ENCODE assay signal across 12 cellular contexts in the genomic region with DNA sequence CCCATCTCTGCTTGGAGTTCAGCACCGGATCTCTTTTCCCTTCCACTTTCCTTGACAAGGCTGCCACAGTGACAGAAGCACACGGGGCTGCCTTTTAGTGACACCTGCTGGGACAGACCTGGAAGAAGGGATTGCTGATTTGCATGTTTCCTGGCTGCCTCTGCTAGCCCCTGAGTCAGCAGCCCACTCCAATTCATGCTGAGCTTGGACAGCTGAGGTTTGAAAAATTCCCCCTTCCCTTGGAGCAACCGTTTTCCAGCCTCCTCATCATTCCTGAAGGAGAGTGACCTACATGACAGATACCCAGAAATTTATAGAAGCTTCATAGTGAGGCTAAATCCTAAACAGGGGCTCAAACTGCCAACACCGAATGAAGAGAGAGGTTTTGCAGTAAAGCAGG. TPM values are rescaled to one million over a fixed set of nuclear protein-coding genes. Genes with fewer than 3 reads are reported as not detected.
A peak's percentile ranks its signal among the peaks of the same experiment; 100 is the strongest.
DNase-seq lines count a peak whose midpoint lies in the region; ATAC-seq and TF ChIP-seq lines count a peak whose summit lies in the region.
"Had no signal": no experiment of that assay in that cellular context is flagged by ENCODE, and none has a peak within 500 bp of the region (broad histone marks: within the 10 kb centered on the region; RNA-seq: fewer than 3 reads in every experiment).

No MANE protein-coding gene starts in this region.

- H3K4me3 ChIP-seq in GM06990 (replicated peaks; ENCODE audit: low read depth, low read length) (no peak overlapping the region), mesendoderm (ENCODE audit: low read length) (no peak overlapping the region)
- no peak overlapping the region for H3K4me3 ChIP-seq in CD4-positive, alpha-beta memory T cell (ENCODE audit: low read length in 2 of 2)

- no peak overlapping the region for H3K18ac ChIP-seq in mesendoderm (ENCODE audit: low read length)

- no peaks in the 10 kb centered on the region for H3K27me3 ChIP-seq in GM06990 (replicated peaks; ENCODE audit: control insufficient read depth, insufficient read depth, low read length)
- no peaks in the 10 kb centered on the region for H3K27me3 ChIP-seq in mesendoderm (ENCODE audit: insufficient read depth, low read length, poor library complexity)
- no peaks in the 10 kb centered on the region for H3K27me3 ChIP-seq in CD4-positive, alpha-beta memory T cell (ENCODE audit: insufficient read depth, low read length)

- H3K4me3 Mint-ChIP-seq in natural killer cell = no peak overlapping the region
- H3K4me3 Mint-ChIP-seq in CD4-positive, alpha-beta memory T cell = no peak overlapping the region
- H3K4me3 Mint-ChIP-seq: activated CD8-positive, alpha-beta T cell treated with anti-CD3 and anti-CD28 coated beads, Interleukin-2, amount 10 ng/mL, durations not matched to agents 7 days and 5 days had no signal

- no CpG with 5 or more reads among the region's 4 CpGs for WGBS in mesendoderm (ENCODE audit: extremely low coverage, insufficient coverage, low lambda C conversion rate)

- H3K4me2 ChIP-seq in mesendoderm (ENCODE audit: low read length) = no peak overlapping the region

- no peak overlapping the region for H3K27ac ChIP-seq in VCaP
- H3K27ac ChIP-seq in mesendoderm (ENCODE audit: low read depth, low read length) = no peak overlapping the region
- H3K27ac ChIP-seq in CD4-positive, alpha-beta memory T cell (ENCODE audit: low read depth, low read length) = no peak overlapping the region

- no peaks in the 10 kb centered on the region for H3K9me3 Mint-ChIP-seq in natural killer cell
- H3K9me3 Mint-ChIP-seq in CD4-positive, alpha-beta memory T cell = no peaks in the 10 kb centered on the region

- CTCF ChIA-PET in CD4-positive, alpha-beta memory T cell (lab: Charles Lee; ENCODE audit: partially characterized antibody) = interaction anchor here (1.1 kb wide), 1 partner anchor 361 kb away, joined by 3 read pairs; a partner anchor contains a TSS

- no peak overlapping the region for H3K9ac ChIP-seq in mesendoderm (ENCODE audit: low read length)

- H3K4ac ChIP-seq in mesendoderm (ENCODE audit: low read depth, low read length) = no peak overlapping the region

- H3K79me2 ChIP-seq in mesendoderm (ENCODE audit: control insufficient read depth, insufficient read depth, low read length) = no peaks in the 10 kb centered on the region

- H3K9me3 ChIP-seq in CD4-positive, alpha-beta memory T cell (ENCODE audit: control insufficient read depth in 1 of 2, low read length in 2 of 2) = no peaks in the 10 kb centered on the region

- intact Hi-C loops in natural killer cell (cut with micrococcal nuclease) = no loop called here
- intact Hi-C loops in CD4-positive, alpha-beta memory T cell (cut with micrococcal nuclease) = no loop called here

- no peak overlapping the region for H2BK5ac ChIP-seq in mesendoderm (ENCODE audit: low read length)

- DNase-seq in GM06990 (ENCODE audit: extremely low read depth, insufficient read length) (no peak), LoVo (ENCODE audit: low spot score) (peak; percentile 74), mesendoderm (peak; percentile 83), natural killer cell (no peak), HUDEP-2 (lab: John Stamatoyannopoulos, UW; ENCODE audit: unreplicated experiment in 76 of 76) (no peak)
- DNase-seq in CD4-positive, alpha-beta memory T cell = no peak
- DNase-seq: activated CD8-positive, alpha-beta T cell treated with anti-CD3 and anti-CD28 coated beads, Interleukin-2, amount 10 ng/mL, durations not matched to agents 7 days and 5 days; amygdala; left ventricle myocardium superior; right cardiac atrium had no signal

- no peak overlapping the region for H3K23ac ChIP-seq in mesendoderm (ENCODE audit: low read length)

- no peak overlapping the region for H4K8ac ChIP-seq in mesendoderm (ENCODE audit: low read depth, low read length)

- TF ChIP-seq CTCF in GM06990 (IDR thresholded peaks at IDR 0.05; ENCODE audit: insufficient read depth, low read length, poor library complexity, severe bottlenecking) (peak; percentile 6), VCaP (conservative IDR thresholded peaks at IDR 0.05) (peak; percentile 56), natural killer cell (IDR thresholded peaks at IDR 0.05) (no peak)

- no peaks in the 10 kb centered on the region for H3K36me3 ChIP-seq in GM06990 (ENCODE audit: control insufficient read depth, insufficient read depth, low read length)
- H3K36me3 ChIP-seq in mesendoderm (ENCODE audit: control insufficient read depth, insufficient read depth, low read length) = no peaks in the 10 kb centered on the region
- no peaks in the 10 kb centered on the region for H3K36me3 ChIP-seq in CD4-positive, alpha-beta memory T cell (ENCODE audit: insufficient read depth, low read length)

- H2BK15ac ChIP-seq in mesendoderm (replicated peaks; ENCODE audit: low read depth) = no peak overlapping the region

- H3K4me1 ChIP-seq in mesendoderm (ENCODE audit: control insufficient read depth, low read depth, low read length) = no peaks in the 10 kb centered on the region
- no peaks in the 10 kb centered on the region for H3K4me1 ChIP-seq in CD4-positive, alpha-beta memory T cell (ENCODE audit: insufficient read depth, low read length)

- no peak for ATAC-seq in natural killer cell
- ATAC-seq in HG02970 (IDR thresholded peaks at IDR 0.05; ENCODE audit: low FRiP score, unreplicated experiment) = no peak
- ATAC-seq: activated CD8-positive, alpha-beta T cell treated with anti-CD3 and anti-CD28 coated beads, Interleukin-2, amount 10 ng/mL, durations not matched to agents 7 days and 5 days; left ventricle myocardium superior; right cardiac atrium had no signal

- H2AK5ac ChIP-seq in mesendoderm (ENCODE audit: low read length) = no peak overlapping the region

- H3K79me1 ChIP-seq in mesendoderm (ENCODE audit: low read length) = no peaks in the 10 kb centered on the region

- POLR2A ChIA-PET in CD4-positive, alpha-beta memory T cell (lab: Charles Lee; ENCODE audit: partially characterized antibody) = interaction anchor here (1.1 kb wide), 2 partner anchors 9 to 20 kb away, joined by 3 read pairs; no protein-coding TSS in a partner anchor

- no peak overlapping the region for H3K27ac Mint-ChIP-seq in natural killer cell
- peak overlapping the region in 2 of 7 donors; percentile 66 to 79 for H3K27ac Mint-ChIP-seq in CD4-positive, alpha-beta memory T cell
- H3K27ac Mint-ChIP-seq: activated CD8-positive, alpha-beta T cell treated with anti-CD3 and anti-CD28 coated beads, Interleukin-2, amount 10 ng/mL, durations not matched to agents 7 days and 5 days had no signal

- H3K36me3 Mint-ChIP-seq in natural killer cell = no peaks in the 10 kb centered on the region
- H3K36me3 Mint-ChIP-seq in CD4-positive, alpha-beta memory T cell = peaks cover 0 to 5% of the 10 kb centered on the region in 2 donors

- no peak overlapping the region for H3K56ac ChIP-seq in mesendoderm (ENCODE audit: low read length)

- peaks cover 6 to 8% of the 10 kb centered on the region in 2 donors for H3K27me3 Mint-ChIP-seq in natural killer cell (ENCODE audit: low read depth in 2 of 2)
- no peaks in the 10 kb centered on the region for H3K27me3 Mint-ChIP-seq in CD4-positive, alpha-beta memory T cell

- H3K4me1 Mint-ChIP-seq in natural killer cell = peaks cover 0 to 4% of the 10 kb centered on the region in 2 donors
- peaks cover 0 to 1% (median 0%) of the 10 kb centered on the region in 4 donors for H3K4me1 Mint-ChIP-seq in CD4-positive, alpha-beta memory T cell

- no peak overlapping the region for H2BK120ac ChIP-seq in mesendoderm (ENCODE audit: low read depth, low read length)

- no peak overlapping the region for H4K5ac ChIP-seq in mesendoderm (ENCODE audit: low read length)

RNA-seq across cellular contexts. Expression of a gene that starts 18.8 kb away (rescaled TPM):
- 6.2 TPM for polyA plus RNA-seq in mesendoderm (2013, experiment 1 of 2)
- 5.9 TPM for polyA plus RNA-seq in mesendoderm (2013, experiment 2 of 2)
- total RNA-seq in natural killer cell = 100 to 1,000 TPM; 140 to 222 (median 175) TPM
- total RNA-seq in CD4-positive, alpha-beta memory T cell = 100 to 1,000 TPM; 359 to 364 TPM
- polyA plus RNA-seq in CD4-positive, alpha-beta memory T cell = 100 to 1,000 TPM; 254 to 306 TPM

Comparison
In these comparisons a context has a peak if more than half of its experiments do, and no peak if none do; other contexts are left out.
1. DNase-seq: peak in LoVo (single experiment) and mesendoderm (single experiment); none in GM06990 (single experiment), natural killer cell (single experiment), CD4-positive, alpha-beta memory T cell (0 of 5) and HUDEP-2 (0 of 76).